ENCODE assay signal across 16 cellular contexts in genomic region chr14:69987416-69988144, GRCh38.
"Had no signal": no experiment of that assay in that cellular context is flagged by ENCODE, and none has a peak within 500 bp of the region (broad histone marks: within the 10 kb centered on the region; RNA-seq: fewer than 3 reads in every experiment).

No MANE protein-coding gene starts in this region.

- H3K4me3 ChIP-seq: adrenal gland, stomach, thyroid gland, vagina had no signal

- H3K9me3 Mint-ChIP-seq: activated CD4-positive, alpha-beta T cell treated with anti-CD3 and anti-CD28 coated beads, Interleukin-2, amount 10 ng/mL, durations not matched to agents 7 days and 5 days; natural killer cell had no signal

- H3K4me1 ChIP-seq: thyroid gland, vagina had no signal

- H3K27ac Mint-ChIP-seq: activated CD4-positive, alpha-beta T cell treated with anti-CD3 and anti-CD28 coated beads, Interleukin-2, amount 10 ng/mL, durations not matched to agents 7 days and 5 days; memory B cell; natural killer cell had no signal

- H3K27ac ChIP-seq: adrenal gland, stomach, thyroid gland, vagina had no signal

- H3K4me3 Mint-ChIP-seq: activated CD4-positive, alpha-beta T cell treated with anti-CD3 and anti-CD28 coated beads, Interleukin-2, amount 10 ng/mL, durations not matched to agents 7 days and 5 days; memory B cell; natural killer cell had no signal

- H3K27me3 ChIP-seq: adrenal gland, stomach, thyroid gland, vagina had no signal

- H3K36me3 ChIP-seq: adrenal gland, stomach, thyroid gland, vagina had no signal

- H3K9me3 ChIP-seq: adrenal gland, stomach, thyroid gland, vagina had no signal

- H3K4me1 Mint-ChIP-seq: activated CD4-positive, alpha-beta T cell treated with anti-CD3 and anti-CD28 coated beads, Interleukin-2, amount 10 ng/mL, durations not matched to agents 7 days and 5 days; memory B cell; natural killer cell had no signal

- DNase-seq: activated CD4-positive, alpha-beta T cell treated with anti-CD3 and anti-CD28 coated beads, Interleukin-2, amount 10 ng/mL, durations not matched to agents 7 days and 5 days; activated CD4-positive, CD25-positive, alpha-beta regulatory T cell; activated naive CD4-positive, alpha-beta T cell treated with anti-CD3 and anti-CD28 coated beads, Interleukin-2, amount 50 U/mL, for 16 hours; activated T-cell treated with anti-CD3 and anti-CD28 coated beads, Interleukin-2, amount 50 U/mL, for 1 hour; central memory CD4-positive, alpha-beta T cell; cortex of kidney; islet precursor cell; natural killer cell; stimulated activated CD4-positive, alpha-beta T cell treated with anti-CD3 and anti-CD28 coated beads, Interleukin-4, amount 100 ng/mL, for 1 hour; stimulated activated CD8-positive, alpha-beta memory T cell treated with anti-CD3 and anti-CD28 coated beads, Interleukin-4, amount 100 ng/mL, for 48 hours; stomach; T-helper 2 cell; thyroid gland had no signal

- H3K36me3 Mint-ChIP-seq: memory B cell, natural killer cell had no signal
